1 cellular context compared by ENCODE assay signal in the genomic region with DNA sequence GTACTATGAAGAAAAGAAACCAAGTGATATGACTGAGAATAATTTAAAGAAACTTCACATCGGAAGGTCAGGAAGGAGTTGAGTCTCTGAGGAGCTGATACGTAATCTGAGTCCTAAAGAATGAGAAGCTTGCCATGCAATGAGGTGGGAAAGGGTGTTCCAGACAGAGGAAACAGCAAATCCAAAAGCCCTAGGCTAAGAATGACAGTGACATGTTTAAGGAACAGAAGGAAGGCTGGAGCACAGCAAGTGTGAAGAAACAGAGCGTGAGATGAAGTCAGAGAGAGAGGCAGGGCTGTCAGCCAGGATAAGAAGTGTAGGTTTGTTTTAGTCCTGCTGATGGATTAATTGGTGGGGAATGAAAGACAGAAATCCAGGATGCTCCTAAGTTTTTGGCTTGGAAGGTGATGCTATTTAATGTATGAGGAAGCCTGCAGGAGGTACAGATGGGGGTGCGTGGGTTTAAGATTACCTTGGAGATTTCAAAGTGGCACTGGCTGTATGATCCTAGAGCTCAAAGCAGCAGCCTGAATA.
TF ChIP-seq lines count a peak whose summit lies in the region.

No MANE protein-coding gene starts in this region.

TF ChIP-seq in IMR-90, 13 proteins besides CTCF, POLR2A, EP300 and RAD21:
- TF ChIP-seq FOS (IDR thresholded peaks at IDR 0.05; ENCODE audit: low read depth, low read length), result no peak
- TF ChIP-seq MXI1 (IDR thresholded peaks at IDR 0.05; ENCODE audit: borderline replicate concordance, low read depth, low read length), result no peak
- TF ChIP-seq CHD1 (IDR thresholded peaks at IDR 0.05; ENCODE audit: low read depth, low read length), result no peak
- TF ChIP-seq BHLHE40 (IDR thresholded peaks at IDR 0.05; ENCODE audit: low read depth, low read length), result no peak
- TF ChIP-seq SMC3 (IDR thresholded peaks at IDR 0.05; ENCODE audit: low read depth, low read length), result no peak
- TF ChIP-seq RFX5 (IDR thresholded peaks at IDR 0.05; ENCODE audit: low read depth, low read length), result no peak
- TF ChIP-seq RCOR1 (IDR thresholded peaks at IDR 0.05; ENCODE audit: insufficient replicate concordance, low read length), result no peak
- no peak for TF ChIP-seq CEBPB (IDR thresholded peaks at IDR 0.05; ENCODE audit: low read depth, low read length)
- TF ChIP-seq NFE2L2 (IDR thresholded peaks at IDR 0.05; ENCODE audit: low read depth, low read length), result no peak
- TF ChIP-seq, protein P1, sequence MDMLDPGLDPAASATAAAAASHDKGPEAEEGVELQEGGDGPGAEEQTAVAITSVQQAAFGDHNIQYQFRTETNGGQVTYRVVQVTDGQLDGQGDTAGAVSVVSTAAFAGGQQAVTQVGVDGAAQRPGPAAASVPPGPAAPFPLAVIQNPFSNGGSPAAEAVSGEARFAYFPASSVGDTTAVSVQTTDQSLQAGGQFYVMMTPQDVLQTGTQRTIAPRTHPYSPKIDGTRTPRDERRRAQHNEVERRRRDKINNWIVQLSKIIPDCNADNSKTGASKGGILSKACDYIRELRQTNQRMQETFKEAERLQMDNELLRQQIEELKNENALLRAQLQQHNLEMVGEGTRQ (IDR thresholded peaks at IDR 0.05; ENCODE audit: low read depth, low read length), result no peak
- no peak for TF ChIP-seq MAZ (IDR thresholded peaks at IDR 0.05; ENCODE audit: borderline replicate concordance, low read depth, low read length)
- TF ChIP-seq, protein P2, sequence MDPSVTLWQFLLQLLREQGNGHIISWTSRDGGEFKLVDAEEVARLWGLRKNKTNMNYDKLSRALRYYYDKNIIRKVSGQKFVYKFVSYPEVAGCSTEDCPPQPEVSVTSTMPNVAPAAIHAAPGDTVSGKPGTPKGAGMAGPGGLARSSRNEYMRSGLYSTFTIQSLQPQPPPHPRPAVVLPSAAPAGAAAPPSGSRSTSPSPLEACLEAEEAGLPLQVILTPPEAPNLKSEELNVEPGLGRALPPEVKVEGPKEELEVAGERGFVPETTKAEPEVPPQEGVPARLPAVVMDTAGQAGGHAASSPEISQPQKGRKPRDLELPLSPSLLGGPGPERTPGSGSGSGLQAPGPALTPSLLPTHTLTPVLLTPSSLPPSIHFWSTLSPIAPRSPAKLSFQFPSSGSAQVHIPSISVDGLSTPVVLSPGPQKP (IDR thresholded peaks at IDR 0.05; ENCODE audit: borderline replicate concordance, low read depth, low read length), result no peak
- TF ChIP-seq MAFK (IDR thresholded peaks at IDR 0.05; ENCODE audit: low read depth, low read length), result no peak
TF ChIP-seq in IMR-90: peak in this region for 0.
